In genomic region chr11:85661972-85662664, GRCh38 we compare ENCODE assay signal across 10 cellular contexts. TPM values are rescaled to one million over a fixed set of nuclear protein-coding genes. Genes with fewer than 3 reads are reported as not detected.
DNase-seq lines count a peak whose midpoint lies in the region; FAIRE-seq and TF ChIP-seq lines count a peak whose summit lies in the region.
"Had no signal": no experiment of that assay in that cellular context is flagged by ENCODE, and none has a peak within 500 bp of the region (broad histone marks: within the 10 kb centered on the region; RNA-seq: fewer than 3 reads in every experiment).

No MANE protein-coding gene starts in this region.

- H3K9ac ChIP-seq in rectal smooth muscle tissue (ENCODE audit: low read length), result no peak overlapping the region

- TF ChIP-seq CTCF in esophagus squamous epithelium (IDR thresholded peaks at IDR 0.05), result no peak

- 3 to 8% methylated on average over 4 of the region's 4 CpGs for WGBS in esophagus squamous epithelium, 2 donors

- FAIRE-seq in RCC 7860 (lab: Jason Lieb, UNC), result no peak

- H3K4me1 ChIP-seq in esophagus squamous epithelium (peaks cover 0 to 67% (median 39%) of the 10 kb centered on the region in 3 donors), rectal smooth muscle tissue (ENCODE audit: control insufficient read depth, insufficient read depth, low read length) (peaks cover 17% of the 10 kb centered on the region)

- peak; percentile 49 for DNase-seq in RKO (ENCODE audit: low spot score)
- DNase-seq in esophagus squamous epithelium (lab: John Stamatoyannopoulos, UW), result no peak
- DNase-seq in NCI-H1694 treated with DMSO at 0.1 percent for 48 hours (lab: John Stamatoyannopoulos, UW), result no peak
- no peak for DNase-seq in SKM-1 treated with dmso at 0.1 percent for 144 hours (lab: John Stamatoyannopoulos, UW; ENCODE audit: unreplicated experiment)
- DNase-seq in 8988T, result no peak
- DNase-seq in RCC 7860 (ENCODE audit: low spot score), result no peak
- DNase-seq: hypothalamus had no signal

- H3K27me3 ChIP-seq in esophagus squamous epithelium (no peaks in the 10 kb centered on the region), rectal smooth muscle tissue (ENCODE audit: control insufficient read depth, insufficient read depth, low read length) (no peaks in the 10 kb centered on the region)

- no peaks in the 10 kb centered on the region for H3K9me3 ChIP-seq in esophagus squamous epithelium

- H3K27ac ChIP-seq in esophagus squamous epithelium (no peak overlapping the region), rectal smooth muscle tissue (ENCODE audit: low read depth, low read length) (no peak overlapping the region)

- intact Hi-C loops in esophagus squamous epithelium (cut with DNase I), result no loop called here

- peaks cover 0 to 42% (median 0%) of the 10 kb centered on the region in 3 donors for H3K36me3 ChIP-seq in esophagus squamous epithelium
- H3K36me3 ChIP-seq in rectal smooth muscle tissue (ENCODE audit: control insufficient read depth, insufficient read depth, low read length), result peaks cover 3% of the 10 kb centered on the region

- H3K4me3 ChIP-seq in GM08714 (ENCODE audit: low read length) (peak overlapping the region; percentile 88; the same call in 1 of the 2 replicates), esophagus squamous epithelium (peak overlapping the region; percentile 7 to 92 (median 86)), rectal smooth muscle tissue (ENCODE audit: low read length) (peak overlapping the region; percentile 34)

- TF ChIP-seq POLR2A in esophagus squamous epithelium (IDR thresholded peaks at IDR 0.05), result no peak

RNA-seq across cellular contexts. Expression of gene CREBZF, which starts 2.8 kb away (rescaled TPM):
- 10 to 100 TPM; 14.8 to 67.3 (median 27.6) TPM for total RNA-seq in esophagus squamous epithelium

RNA-seq across cellular contexts. Expression of gene TMEM126A, which starts 14.4 kb away (rescaled TPM):
- total RNA-seq in esophagus squamous epithelium, result 10 to 100 TPM in 3 of 4 donors, 1 to 10 TPM in 1; 6.8 to 38.3 (median 25.7) TPM

RNA-seq across cellular contexts. Expression of gene CCDC89, which starts 23.9 kb away (rescaled TPM):
- 1 to 10 TPM in 2 of 4 donors, under 1 TPM in 1, not detected in 1; 0.18 to 2.1 (median 1.1) TPM for total RNA-seq in esophagus squamous epithelium

RNA-seq across cellular contexts. Expression of gene TMEM126B, which starts 33.7 kb away (rescaled TPM):
- total RNA-seq in esophagus squamous epithelium, result 10 to 100 TPM; 13.6 to 43.0 (median 38.7) TPM

RNA-seq across cellular contexts. Expression of gene DLG2, which starts 35.0 kb away (rescaled TPM):
- 10 to 100 TPM in 3 of 4 donors, 1 to 10 TPM in 1; 2.9 to 27.7 (median 12.6) TPM for total RNA-seq in esophagus squamous epithelium
- total RNA-seq: SK-MEL-5 had no signal

Comparison
In these comparisons a context has a peak if more than half of its experiments do, and no peak if none do; other contexts are left out.
1. H3K4me3 ChIP-seq: peak in every context shown above with its lines; median percentile 88 in GM08714; 86 in esophagus squamous epithelium; 34 in rectal smooth muscle tissue.